ENCODE assay signal across 8 cellular contexts in genomic region chr11:85664561-85665481, GRCh38. TPM values are rescaled to one million over a fixed set of nuclear protein-coding genes. Genes with fewer than 3 reads are reported as not detected.
A peak's percentile ranks its signal among the peaks of the same experiment; 100 is the strongest.
DNase-seq lines count a peak whose midpoint lies in the region; ATAC-seq and TF ChIP-seq lines count a peak whose summit lies in the region.

Gene CREBZF, minus strand, starts transcription at chr11:85665129. Its CDS starts 254 bp downstream, at chr11:85664875.

- TF ChIP-seq POLR2A in GM15510 (IDR thresholded peaks at IDR 0.05; ENCODE audit: borderline replicate concordance, extremely low read depth, insufficient read length) (peak; percentile 94), prostate gland (IDR thresholded peaks at IDR 0.05) (peak; percentile 98)

- ATAC-seq in HG02885 (IDR thresholded peaks at IDR 0.05; ENCODE audit: poor library complexity, unreplicated experiment) (peak; percentile 90), T-helper 17 cell (peak; percentile 70)

- peak within 1 kb of the TSS; percentile 88 for H3K4me3 ChIP-seq in left ventricle myocardium inferior
- peak within 1 kb of the TSS; percentile 78 to 93 for H3K4me3 ChIP-seq in prostate gland
- peak within 1 kb of the TSS; percentile 63 for H3K4me3 ChIP-seq in urinary bladder (ENCODE audit: low read depth, low read length)

- peaks cover 30% of the 10 kb centered on the region for H3K4me1 Mint-ChIP-seq in T-helper 17 cell

- WGBS in prostate gland = under 1% methylated on average over 70 of the region's 70 CpGs
- under 1% methylated on average over 70 of the region's 70 CpGs for WGBS in urinary bladder

- intact Hi-C loops in left ventricle myocardium inferior (cut with micrococcal nuclease) = no loop called here
- intact Hi-C loops in prostate gland (cut with DNase I) = loop anchor here (2.0 kb wide), 1 partner anchor 36 kb away; the partner anchor contains the start of gene TMEM126B

- H3K27me3 ChIP-seq in left ventricle myocardium inferior (ENCODE audit: low read depth) (no peaks in the 10 kb centered on the region), prostate gland (replicated peaks; ENCODE audit: insufficient read depth) (no peaks in the 10 kb centered on the region)

- H3K27ac ChIP-seq in left ventricle myocardium inferior (replicated peaks) = peak within 1 kb of the TSS; percentile 95
- H3K27ac ChIP-seq in prostate gland = peak within 1 kb of the TSS; percentile 95 to 98
- H3K27ac ChIP-seq in urinary bladder (ENCODE audit: low read depth) = peak within 1 kb of the TSS; percentile 100

- peak; percentile 82 for DNase-seq in NCI-H1694 treated with DMSO at 0.1 percent for 48 hours (lab: John Stamatoyannopoulos, UW)
- DNase-seq in T-helper 17 cell = peak; percentile 79 to 83 (median 82)
- DNase-seq in amygdala (lab: John Stamatoyannopoulos, UW) = peak; percentile 62 to 95 (median 86)
- peak; percentile 94 for DNase-seq in left ventricle myocardium inferior
- peak; percentile 92 for DNase-seq in prostate gland (ENCODE audit: low spot score)

- H3K27me3 Mint-ChIP-seq in T-helper 17 cell = no peaks in the 10 kb centered on the region

- TF ChIP-seq CTCF in left ventricle myocardium inferior (IDR thresholded peaks at IDR 0.05; ENCODE audit: borderline replicate concordance) (no peak), prostate gland (IDR thresholded peaks at IDR 0.05) (peak in 1 of 4 experiments; percentile 3)

- peak within 1 kb of the TSS; percentile 100 for H3K4me3 Mint-ChIP-seq in T-helper 17 cell

- peak within 1 kb of the TSS; percentile 100 for H3K27ac Mint-ChIP-seq in T-helper 17 cell

- no peaks in the 10 kb centered on the region for H3K9me3 ChIP-seq in T-helper 17 cell (ENCODE audit: control insufficient read depth, low read length, poor library complexity, severe bottlenecking)
- H3K9me3 ChIP-seq in left ventricle myocardium inferior (replicated peaks) = no peaks in the 10 kb centered on the region
- H3K9me3 ChIP-seq in prostate gland = no peaks in the 10 kb centered on the region

- peaks cover 55% of the 10 kb centered on the region for H3K4me1 ChIP-seq in left ventricle myocardium inferior
- peaks cover 2% of the 10 kb centered on the region for H3K4me1 ChIP-seq in prostate gland (replicated peaks)
- no peaks in the 10 kb centered on the region for H3K4me1 ChIP-seq in urinary bladder (ENCODE audit: insufficient read depth)

- peaks cover 3% of the 10 kb centered on the region for H3K36me3 Mint-ChIP-seq in T-helper 17 cell (ENCODE audit: low read depth)

- H3K36me3 ChIP-seq in left ventricle myocardium inferior (peaks cover 7% of the 10 kb centered on the region), prostate gland (no peaks in the 10 kb centered on the region), urinary bladder (ENCODE audit: insufficient read depth) (no peaks in the 10 kb centered on the region)

RNA-seq across cellular contexts. Expression of gene CREBZF, which starts in this region (rescaled TPM):
- total RNA-seq in T-helper 17 cell = 10 to 100 TPM; 46.6 to 50.5 TPM
- total RNA-seq in left ventricle myocardium inferior = 12.9 TPM
- total RNA-seq in prostate gland = 10 to 100 TPM; 50.2 to 89.5 TPM
- total RNA-seq in urinary bladder = 94.0 TPM
- 32.7 TPM for polyA plus RNA-seq in urinary bladder

Comparison
In these comparisons a context has a peak if more than half of its experiments do, and no peak if none do; other contexts are left out.
1. Peak in every context shown above with its lines: DNase-seq, ATAC-seq, H3K4me3 ChIP-seq and H3K27ac ChIP-seq.